In the genomic region with DNA sequence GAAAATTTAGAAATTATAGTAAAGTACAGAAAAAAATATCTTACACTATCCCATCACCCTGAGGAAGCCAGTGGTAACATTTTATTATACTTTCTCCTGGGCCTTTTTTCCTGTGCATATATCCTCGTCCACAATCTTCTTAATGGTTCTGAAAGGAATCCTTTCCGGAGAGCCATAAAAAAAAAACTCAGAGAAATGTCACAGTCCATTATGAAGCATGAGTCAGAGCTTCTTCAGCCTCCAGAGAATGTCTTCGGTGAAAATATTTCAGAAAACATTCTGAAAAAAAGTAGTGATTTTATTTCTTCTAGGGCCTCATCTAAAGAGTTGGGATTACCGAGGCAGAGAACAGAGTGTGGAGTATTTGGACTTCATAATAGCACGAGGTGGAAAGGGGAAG, we compare ENCODE assay signal across 24 cellular contexts.
DNase-seq lines count a peak whose midpoint lies in the region; ATAC-seq and TF ChIP-seq lines count a peak whose summit lies in the region.
"Had no signal": no experiment of that assay in that cellular context is flagged by ENCODE, and none has a peak within 500 bp of the region (broad histone marks: within the 10 kb centered on the region; RNA-seq: fewer than 3 reads in every experiment).

No MANE protein-coding gene starts in this region.

- H3K27ac Mint-ChIP-seq in chondrocyte (ENCODE audit: unreplicated experiment) (peak overlapping the region; percentile 72), endothelial cell (ENCODE audit: unreplicated experiment) (no peak overlapping the region)
- H3K27ac Mint-ChIP-seq: activated T-cell treated with anti-CD3 and anti-CD28 coated beads, Interleukin-2, amount 50 U/mL, for 24 hours; CD4-positive, CD25-positive, alpha-beta regulatory T cell; naive B cell had no signal

- H3K9me3 Mint-ChIP-seq in chondrocyte (ENCODE audit: low read depth): no peaks in the 10 kb centered on the region
- no peaks in the 10 kb centered on the region for H3K9me3 Mint-ChIP-seq in endothelial cell (ENCODE audit: unreplicated experiment)
- H3K9me3 Mint-ChIP-seq: activated T-cell treated with anti-CD3 and anti-CD28 coated beads, Interleukin-2, amount 50 U/mL, for 24 hours had no signal

- no peaks in the 10 kb centered on the region for H3K27me3 ChIP-seq in osteoblast (ENCODE audit: insufficient read depth, low read length)

- no peak overlapping the region for H3K4me3 Mint-ChIP-seq in chondrocyte (ENCODE audit: unreplicated experiment)
- H3K4me3 Mint-ChIP-seq in endothelial cell (ENCODE audit: unreplicated experiment): no peak overlapping the region
- H3K4me3 Mint-ChIP-seq: activated T-cell treated with anti-CD3 and anti-CD28 coated beads, Interleukin-2, amount 50 U/mL, for 24 hours; CD4-positive, CD25-positive, alpha-beta regulatory T cell; naive B cell had no signal

- no peak overlapping the region for H3K4me3 ChIP-seq in osteoblast (ENCODE audit: insufficient read depth, low read length)
- H3K4me3 ChIP-seq: skin epidermis had no signal

- ATAC-seq in HG02678 (IDR thresholded peaks at IDR 0.05; ENCODE audit: unreplicated experiment) (no peak), HG02642 (IDR thresholded peaks at IDR 0.05; ENCODE audit: poor library complexity, unreplicated experiment) (no peak)

- no peaks in the 10 kb centered on the region for H3K27me3 Mint-ChIP-seq in chondrocyte (ENCODE audit: low read depth)
- H3K27me3 Mint-ChIP-seq in endothelial cell (ENCODE audit: unreplicated experiment): peaks cover 2% of the 10 kb centered on the region
- H3K27me3 Mint-ChIP-seq: CD4-positive, CD25-positive, alpha-beta regulatory T cell had no signal

- H3K4me1 Mint-ChIP-seq in chondrocyte (ENCODE audit: low read depth) (peaks cover 31% of the 10 kb centered on the region), endothelial cell (ENCODE audit: unreplicated experiment) (no peaks in the 10 kb centered on the region)
- H3K4me1 Mint-ChIP-seq: CD4-positive, CD25-positive, alpha-beta regulatory T cell; naive B cell had no signal

- H3K4me1 ChIP-seq in osteoblast (ENCODE audit: insufficient read depth, low read length): peaks cover 12% of the 10 kb centered on the region

- no peak overlapping the region for H3K27ac ChIP-seq in osteoblast (ENCODE audit: low read depth, low read length)
- H3K27ac ChIP-seq: skin epidermis had no signal

- no peak overlapping the region for H3K4me2 ChIP-seq in osteoblast (ENCODE audit: insufficient read depth, low read length)

- DNase-seq in COLO829 (ENCODE audit: low spot score) (peak; percentile 81), LHCN-M2 (ENCODE audit: low read depth) (peak; percentile 15), chondrocyte (ENCODE audit: low spot score) (no peak), osteoblast (ENCODE audit: insufficient read length, low spot score, missing footprints) (peak; percentile 46), endothelial cell (ENCODE audit: low spot score) (no peak), NCI-H2196 (lab: John Stamatoyannopoulos, UW; ENCODE audit: unreplicated experiment) (no peak)
- DNase-seq: activated CD4-positive, alpha-beta T cell treated with anti-CD3 and anti-CD28 coated beads for 4 hours; activated naive CD4-positive, alpha-beta T cell treated with Interleukin-2 at 50 U/mL for 16 hours; activated T-cell treated with anti-CD3 and anti-CD28 coated beads, Interleukin-2, amount 50 U/mL, for 24 hours; amygdala; CD4-positive, CD25-positive, alpha-beta regulatory T cell; dermis blood vessel endothelial cell; head of caudate nucleus; KBM-7; naive B cell; NCI-H146; NCI-H524; nucleus accumbens; stimulated activated CD4-positive, alpha-beta T cell treated with anti-CD3 and anti-CD28 coated beads, Interleukin-2, amount 100 ng/mL, for 48 hours; stimulated activated naive CD4-positive, alpha-beta T cell; T-helper 2 cell had no signal

- TF ChIP-seq CTCF in chondrocyte (IDR thresholded peaks at IDR 0.05): no peak
- no peak for TF ChIP-seq CTCF in osteoblast (IDR thresholded peaks at IDR 0.05; ENCODE audit: extremely low read depth, low read depth, low read length)
- TF ChIP-seq CTCF in endothelial cell (IDR thresholded peaks at IDR 0.05; ENCODE audit: unreplicated experiment): no peak

- no peaks in the 10 kb centered on the region for H3K79me2 ChIP-seq in osteoblast (ENCODE audit: insufficient read depth, low read length)

- H3K9me3 ChIP-seq in osteoblast (ENCODE audit: low read depth, low read length): no peaks in the 10 kb centered on the region

- H3K36me3 Mint-ChIP-seq in chondrocyte (ENCODE audit: low read depth) (no peaks in the 10 kb centered on the region), endothelial cell (ENCODE audit: low read depth, unreplicated experiment) (no peaks in the 10 kb centered on the region)
- H3K36me3 Mint-ChIP-seq: CD4-positive, CD25-positive, alpha-beta regulatory T cell; naive B cell had no signal

- H2AFZ ChIP-seq in osteoblast (ENCODE audit: low read length): no peak overlapping the region

- no peaks in the 10 kb centered on the region for H4K20me1 ChIP-seq in osteoblast (ENCODE audit: insufficient read depth, low read length)

- H3K36me3 ChIP-seq in osteoblast (ENCODE audit: insufficient read depth, low read length): no peaks in the 10 kb centered on the region

Comparison
In these comparisons a context has a peak if more than half of its experiments do, and no peak if none do; other contexts are left out.
1. DNase-seq: peak in COLO829 (single experiment), LHCN-M2 (single experiment) and osteoblast (single experiment); none in chondrocyte (single experiment), endothelial cell (single experiment) and NCI-H2196 (single experiment).